ENCODE assay signal across 7 cellular contexts in genomic region chr11:60970369-60970774, GRCh38. TPM values are rescaled to one million over a fixed set of nuclear protein-coding genes. Genes with fewer than 3 reads are reported as not detected.
A peak's percentile ranks its signal among the peaks of the same experiment; 100 is the strongest.
DNase-seq lines count a peak whose midpoint lies in the region; ATAC-seq and TF ChIP-seq lines count a peak whose summit lies in the region.

No MANE protein-coding gene starts in this region.

- no peak overlapping the region for H3K9ac ChIP-seq in mammary epithelial cell (ENCODE audit: insufficient read depth, low read length)

- H3K4me2 ChIP-seq in mammary epithelial cell (ENCODE audit: insufficient read depth, low read depth, low read length) = no peak overlapping the region

- peaks cover 31% of the 10 kb centered on the region for H3K4me1 Mint-ChIP-seq in activated B cell treated with CpG ODN at 0.5 μM for 24 hours

- intact Hi-C loops in activated B cell treated with CpG ODN at 0.5 μM for 24 hours (cut with micrococcal nuclease) = loop anchor here (1.0 to 2.0 kb wide), 8 partner anchors 18 to 217 kb away; partner anchors contain the start of gene SLC15A3
- intact Hi-C loops in mammary epithelial cell (cut with micrococcal nuclease) = loop anchor here (1.0 to 2.0 kb wide), 3 partner anchors 159 to 217 kb away; no protein-coding TSS in a partner anchor
- intact Hi-C loops in lower lobe of right lung (cut with DNase I) = no loop called here

- POLR2A ChIA-PET in activated B cell treated with CpG ODN at 0.5 μM for 24 hours (lab: Charles Lee) = interaction anchor here (0.5 to 1.8 kb wide), 7 partner anchors 15 to 191 kb away, joined by 3 to 9 read pairs (median 4); no protein-coding TSS in a partner anchor

- no peaks in the 10 kb centered on the region for H3K79me2 ChIP-seq in mammary epithelial cell (ENCODE audit: insufficient read depth, low read length)

- CTCF ChIA-PET in activated B cell treated with CpG ODN at 0.5 μM for 24 hours (lab: Charles Lee) (interaction anchor here (0.8 to 3.9 kb wide), 33 partner anchors 16 to 704 kb away, joined by 3 to 38 read pairs (median 4); partner anchors contain the start of gene TMEM109), mammary epithelial cell (lab: Charles Lee; ENCODE audit: low non-redundant PET) (interaction anchor here (0.8 kb wide), 1 partner anchor 108 kb away, joined by 5 read pairs; no protein-coding TSS in a partner anchor)

- 5% methylated on average over 8 of the region's 9 CpGs for WGBS in mammary epithelial cell (ENCODE audit: low coverage, missing lambda C conversion rate)

- peak overlapping the region; percentile 32 for H3K27ac Mint-ChIP-seq in activated B cell treated with CpG ODN at 0.5 μM for 24 hours

- H3K36me3 Mint-ChIP-seq in activated B cell treated with CpG ODN at 0.5 μM for 24 hours (ENCODE audit: low read depth) = no peaks in the 10 kb centered on the region

- no peaks in the 10 kb centered on the region for H3K27me3 Mint-ChIP-seq in activated B cell treated with CpG ODN at 0.5 μM for 24 hours

- peak; percentile 91 for ATAC-seq in activated B cell treated with CpG ODN at 0.5 μM for 24 hours (ENCODE audit: low read depth)
- ATAC-seq in lower lobe of right lung = peak; percentile 84 to 90

- H3K9me3 ChIP-seq in mammary epithelial cell (replicated peaks; ENCODE audit: insufficient read depth, low read length) (no peaks in the 10 kb centered on the region), lower lobe of right lung (no peaks in the 10 kb centered on the region)

- H3K4me1 ChIP-seq in mammary epithelial cell (ENCODE audit: insufficient read depth, low read length) (peaks cover 6% of the 10 kb centered on the region), lower lobe of right lung (no peaks in the 10 kb centered on the region)

- dilution Hi-C loops in mammary epithelial cell (cut with HindIII; ENCODE audit: low sequenced_read_pairs) = no loop called here

- H3K27me3 ChIP-seq in mammary epithelial cell (ENCODE audit: insufficient read depth, low read length) (no peaks in the 10 kb centered on the region), lower lobe of right lung (ENCODE audit: low read depth) (no peaks in the 10 kb centered on the region)

- no peaks in the 10 kb centered on the region for H3K36me3 ChIP-seq in mammary epithelial cell (ENCODE audit: insufficient read depth, low read length)
- H3K36me3 ChIP-seq in lower lobe of right lung = no peaks in the 10 kb centered on the region

- BruUV-seq in mammary epithelial cell (replicated peaks; lab: Mats Ljungman, UMichigan) = no TSS peak

- peaks cover 4% of the 10 kb centered on the region for H3K9me3 Mint-ChIP-seq in activated B cell treated with CpG ODN at 0.5 μM for 24 hours

- TF ChIP-seq CTCF in GM13977 (IDR thresholded peaks at IDR 0.05; ENCODE audit: extremely low read depth, insufficient read depth, missing control alignments) (peak; percentile 93), LNCAP (IDR thresholded peaks at IDR 0.05) (peak; percentile 94), activated B cell treated with CpG ODN at 0.5 μM for 24 hours (IDR thresholded peaks at IDR 0.05) (peak; percentile 88), mammary epithelial cell (conservative IDR thresholded peaks at IDR 0.05 in 1 of 2, IDR thresholded peaks at IDR 0.05 in 1 of 2; ENCODE audit: extremely low read depth in 1 of 2, insufficient read depth in 1 of 2, low read depth in 1 of 2, low read length in 2 of 2) (peak; percentile 91 to 94), lower lobe of right lung (IDR thresholded peaks at IDR 0.05) (peak; percentile 91)

- no peak overlapping the region for H3K4me3 Mint-ChIP-seq in activated B cell treated with CpG ODN at 0.5 μM for 24 hours

- H3K4me3 ChIP-seq in mammary epithelial cell (replicated peaks in 1 of 3; ENCODE audit: insufficient read depth in 1 of 3, low read depth in 2 of 3, low read length in 3 of 3) (no peak overlapping the region), lower lobe of right lung (no peak overlapping the region)

- no peaks in the 10 kb centered on the region for H4K20me1 ChIP-seq in mammary epithelial cell (ENCODE audit: insufficient read depth, low read length)

- DNase-seq in GM13977 (ENCODE audit: low spot score) = peak; percentile 79
- peak; percentile 68 for DNase-seq in activated B cell treated with CpG ODN at 0.5 μM for 24 hours
- DNase-seq in mammary epithelial cell = peak; percentile 34
- peak; percentile 79 for DNase-seq in lower lobe of right lung
- peak; percentile 55 to 71 for DNase-seq in stimulated activated CD8-positive, alpha-beta memory T cell treated with anti-CD3 and anti-CD28 coated beads, Interleukin-4, amount 100 ng/mL, for 1 hour (ENCODE audit: low read depth in 2 of 2, low spot score in 1 of 2)
- DNase-seq in SHP77 treated with DMSO at 0.1 percent for 48 hours (lab: John Stamatoyannopoulos, UW) = no peak

- H3K27ac ChIP-seq in mammary epithelial cell (ENCODE audit: insufficient read depth, low read depth, low read length) (no peak overlapping the region), lower lobe of right lung (no peak overlapping the region)

- in situ Hi-C loops in GM13977 (cut with MboI; ENCODE audit: low pct_unique_long_range_greater_than_20kb, low sequenced_read_pairs, unreplicated experiment) = no loop called here
- in situ Hi-C loops in mammary epithelial cell (cut with MboI; ENCODE audit: low sequenced_read_pairs in 2 of 2) = no loop called here

- H2AFZ ChIP-seq in mammary epithelial cell (ENCODE audit: low read depth, low read length) = no peak overlapping the region

RNA-seq across cellular contexts. Expression of gene CD6, which starts 1.1 kb away (rescaled TPM):
- total RNA-seq in activated B cell treated with CpG ODN at 0.5 μM for 24 hours (6.7 and 12.0 TPM in 2 replicates), mammary epithelial cell (not detected), lower lobe of right lung (6.1 TPM)
- not detected for polyA plus RNA-seq in mammary epithelial cell
- polyA minus RNA-seq in mammary epithelial cell = not detected

RNA-seq across cellular contexts. Expression of gene SLC15A3, which starts 18.4 kb away (rescaled TPM):
- total RNA-seq in activated B cell treated with CpG ODN at 0.5 μM for 24 hours = 76.4 and 77.8 TPM in 2 replicates
- total RNA-seq in mammary epithelial cell = under 1 TPM; 0.16 to 0.17 TPM
- polyA plus RNA-seq in mammary epithelial cell = 0.07 TPM
- not detected for polyA minus RNA-seq in mammary epithelial cell
- total RNA-seq in lower lobe of right lung = 199 TPM

RNA-seq across cellular contexts. Expression of gene TMEM132A, which starts 46.1 kb away (rescaled TPM):
- 8.2 and 8.7 TPM in 2 replicates for total RNA-seq in activated B cell treated with CpG ODN at 0.5 μM for 24 hours
- total RNA-seq in mammary epithelial cell = 100 to 1,000 TPM in 1 of 2 donors, 10 to 100 TPM in 1; 48.7 to 114 TPM
- polyA plus RNA-seq in mammary epithelial cell = 32.0 TPM
- 16.7 TPM for polyA minus RNA-seq in mammary epithelial cell
- 13.9 TPM for total RNA-seq in lower lobe of right lung

RNA-seq across cellular contexts. Expression of gene TMEM109, which starts 56.4 kb away (rescaled TPM):
- total RNA-seq in activated B cell treated with CpG ODN at 0.5 μM for 24 hours (117 and 121 TPM in 2 replicates), mammary epithelial cell (10 to 100 TPM; 19.8 to 44.9 TPM), lower lobe of right lung (142 TPM)
- 35.0 TPM for polyA plus RNA-seq in mammary epithelial cell
- 50.8 TPM for polyA minus RNA-seq in mammary epithelial cell

Comparison
In these comparisons a context has a peak if more than half of its experiments do, and no peak if none do; other contexts are left out.
1. RNA of gene SLC15A3, which starts 18.4 kb away (total RNA-seq): 199 TPM in lower lobe of right lung (single experiment) and 76.4 to 77.8 TPM in activated B cell treated with CpG ODN at 0.5 μM for 24 hours; 0.16 to 0.17 TPM in mammary epithelial cell; every median in the first group is over 10 times any median in the second.
2. Peak in every context shown above with its lines, with median percentiles within 50 percentile points of each other: CTCF ChIP-seq.